ENCODE assay signal across 19 cellular contexts in genomic region chr17:41455236-41455635, GRCh38. TPM values are rescaled to one million over a fixed set of nuclear protein-coding genes. Genes with fewer than 3 reads are reported as not detected.
DNase-seq lines count a peak whose midpoint lies in the region; ATAC-seq and TF ChIP-seq lines count a peak whose summit lies in the region.
"Had no signal": no experiment of that assay in that cellular context is flagged by ENCODE, and none has a peak within 500 bp of the region (broad histone marks: within the 10 kb centered on the region; RNA-seq: fewer than 3 reads in every experiment).

No MANE protein-coding gene starts in this region.

- no peak overlapping the region for H3K27ac ChIP-seq in CD8-positive, alpha-beta memory T cell (ENCODE audit: low read depth, low read length)

- CTCF ChIA-PET in CD8-positive, alpha-beta memory T cell (lab: Charles Lee): no interaction called here

- peaks cover 7 to 23% of the 10 kb centered on the region in 2 donors for H3K27me3 Mint-ChIP-seq in CD8-positive, alpha-beta memory T cell

- H3K4me3 ChIP-seq in fibroblast of the aortic adventitia (ENCODE audit: low read depth, low read length): no peak overlapping the region
- no peak overlapping the region for H3K4me3 ChIP-seq in CD8-positive, alpha-beta memory T cell (ENCODE audit: low read length)

- H3K36me3 Mint-ChIP-seq in CD8-positive, alpha-beta memory T cell: no peaks in the 10 kb centered on the region
- H3K36me3 Mint-ChIP-seq: CD14-positive monocyte had no signal

- H3K9me3 ChIP-seq in CD8-positive, alpha-beta memory T cell (ENCODE audit: low read length): no peaks in the 10 kb centered on the region

- H3K27ac Mint-ChIP-seq in CD8-positive, alpha-beta memory T cell: peak overlapping the region in 1 of 8 donors; percentile 52
- H3K27ac Mint-ChIP-seq: CD14-positive monocyte had no signal

- no peaks in the 10 kb centered on the region for H3K4me1 ChIP-seq in CD8-positive, alpha-beta memory T cell (ENCODE audit: insufficient read depth, low read length)

- no peaks in the 10 kb centered on the region for H3K27me3 ChIP-seq in CD8-positive, alpha-beta memory T cell (ENCODE audit: insufficient read depth, low read length, poor library complexity, severe bottlenecking)

- DNase-seq in AG08395 (ENCODE audit: low spot score) (peak; percentile 39), LHCN-M2 (ENCODE audit: low read depth) (peak; percentile 8), astrocyte of the hippocampus (ENCODE audit: low read depth, low spot score) (peak; percentile 52), fibroblast of the aortic adventitia (ENCODE audit: low read depth) (peak; percentile 46), globus pallidus (ENCODE audit: low spot score) (no peak), NCI-H345 treated with DMSO at 0.1 percent for 48 hours (lab: John Stamatoyannopoulos, UW; ENCODE audit: unreplicated experiment) (no peak)
- DNase-seq in CD8-positive, alpha-beta memory T cell: no peak
- DNase-seq: COR-L47, DMS153, H7, NCI-H146, NCI-H2107, NCI-H226, NCI-H526 treated with DMSO at 0.1 percent for 48 hours, SHP77 had no signal

- no peak for TF ChIP-seq CTCF in fibroblast of the aortic adventitia (IDR thresholded peaks at IDR 0.05; ENCODE audit: insufficient read depth, low read length)

- no peak for ATAC-seq in GM21447 (IDR thresholded peaks at IDR 0.05; ENCODE audit: unreplicated experiment)
- ATAC-seq: SK-N-SH treated with all-trans-retinoic acid at 6 μM for 48 hours had no signal

- H3K9me3 Mint-ChIP-seq in CD8-positive, alpha-beta memory T cell: no peaks in the 10 kb centered on the region

- no peak overlapping the region for H3K4me3 Mint-ChIP-seq in CD8-positive, alpha-beta memory T cell
- H3K4me3 Mint-ChIP-seq: CD14-positive monocyte had no signal

- H3K36me3 ChIP-seq in CD8-positive, alpha-beta memory T cell (ENCODE audit: insufficient read depth, low read length): no peaks in the 10 kb centered on the region

- POLR2A ChIA-PET in CD8-positive, alpha-beta memory T cell (lab: Charles Lee): no interaction called here

- H3K4me1 Mint-ChIP-seq in CD8-positive, alpha-beta memory T cell: no peaks in the 10 kb centered on the region

RNA-seq across cellular contexts. Expression of gene KRT32, which starts 11.9 kb away (rescaled TPM):
- total RNA-seq in LHCN-M2 (2014; rRNA removed) (not detected in 2 replicates), fibroblast of the aortic adventitia (ENCODE audit: low replicate concordance) (0.09 TPM in 1 of 2 replicates, not detected in the other)
- polyA plus RNA-seq in LHCN-M2 (2012): 0.04 TPM
- not detected for total RNA-seq in CD8-positive, alpha-beta memory T cell
- polyA plus RNA-seq in CD8-positive, alpha-beta memory T cell: not detected
- total RNA-seq: H7 had no signal
- polyA plus RNA-seq: CD14-positive monocyte had no signal

RNA-seq across cellular contexts. Expression of gene KRT38, which starts 14.5 kb away (rescaled TPM):
- total RNA-seq in LHCN-M2 (2014; rRNA removed) (not detected in 2 replicates), fibroblast of the aortic adventitia (ENCODE audit: low replicate concordance) (not detected in 2 replicates)
- polyA plus RNA-seq in LHCN-M2 (2012): not detected
- total RNA-seq in CD8-positive, alpha-beta memory T cell: not detected
- not detected for polyA plus RNA-seq in CD8-positive, alpha-beta memory T cell
- total RNA-seq: A172, H7 had no signal
- polyA plus RNA-seq: CD14-positive monocyte had no signal

RNA-seq across cellular contexts. Expression of gene KRT35, which starts 25.7 kb away (rescaled TPM):
- total RNA-seq in LHCN-M2 (2014; rRNA removed): not detected in 2 replicates
- polyA plus RNA-seq in LHCN-M2 (2012): not detected
- not detected in 2 replicates for total RNA-seq in fibroblast of the aortic adventitia (ENCODE audit: low replicate concordance)
- not detected for total RNA-seq in CD8-positive, alpha-beta memory T cell
- polyA plus RNA-seq in CD8-positive, alpha-beta memory T cell: not detected
- total RNA-seq: A172, H7 had no signal
- polyA plus RNA-seq: CD14-positive monocyte had no signal

RNA-seq across cellular contexts. Expression of gene KRT37, which starts 30.9 kb away (rescaled TPM):
- not detected in 2 replicates for total RNA-seq in LHCN-M2 (2014; rRNA removed)
- not detected for polyA plus RNA-seq in LHCN-M2 (2012)
- not detected in 2 replicates for total RNA-seq in fibroblast of the aortic adventitia (ENCODE audit: low replicate concordance)
- not detected for total RNA-seq in CD8-positive, alpha-beta memory T cell
- polyA plus RNA-seq in CD8-positive, alpha-beta memory T cell: not detected
- total RNA-seq: A172, H7 had no signal
- polyA plus RNA-seq: CD14-positive monocyte had no signal

RNA-seq across cellular contexts. Expression of gene KRT36, which starts 34.5 kb away (rescaled TPM):
- total RNA-seq in LHCN-M2 (2014; rRNA removed) (not detected in 2 replicates), fibroblast of the aortic adventitia (ENCODE audit: low replicate concordance) (not detected in 2 replicates)
- polyA plus RNA-seq in LHCN-M2 (2012): not detected
- not detected for total RNA-seq in CD8-positive, alpha-beta memory T cell
- not detected for polyA plus RNA-seq in CD8-positive, alpha-beta memory T cell
- total RNA-seq: A172, H7 had no signal

Comparison
In these comparisons a context has a peak if more than half of its experiments do, and no peak if none do; other contexts are left out.
1. DNase-seq: peak in AG08395 (single experiment), LHCN-M2 (single experiment), astrocyte of the hippocampus (single experiment) and fibroblast of the aortic adventitia (single experiment); none in CD8-positive, alpha-beta memory T cell (0 of 5), globus pallidus (single experiment) and NCI-H345 treated with DMSO at 0.1 percent for 48 hours (single experiment).